Comparison of ENCODE assay signal across 8 cellular contexts in the genomic region with DNA sequence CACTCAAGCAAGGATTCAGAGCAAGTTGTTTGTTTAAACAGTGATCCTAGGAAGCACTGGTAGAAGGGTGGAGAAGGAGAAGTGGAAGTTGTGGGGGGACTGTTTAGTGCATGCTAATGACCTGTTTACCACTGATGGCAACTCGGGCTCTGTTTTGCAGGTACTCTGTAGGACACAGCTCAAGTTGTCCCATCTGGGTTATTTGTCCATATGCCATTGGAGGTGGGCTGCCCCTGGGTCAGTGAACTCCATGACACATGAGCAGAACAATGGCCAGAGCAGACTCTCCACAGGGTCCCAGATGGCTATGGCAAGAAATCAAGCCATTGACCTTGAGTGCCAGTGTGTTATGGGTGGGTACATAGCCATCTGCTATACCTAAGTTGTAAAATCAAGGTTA.
"Had no signal": no experiment of that assay in that cellular context is flagged by ENCODE, and none has a peak within 500 bp of the region (broad histone marks: within the 10 kb centered on the region; RNA-seq: fewer than 3 reads in every experiment).

No MANE protein-coding gene starts in this region.

- H3K9ac ChIP-seq: KMS-11 had no signal

- H3K4me2 ChIP-seq: KMS-11 had no signal

- H3K4me3 ChIP-seq: K562 had no signal

- H3K27ac ChIP-seq: HL-60, KMS-11 had no signal

- FAIRE-seq: HepG2, HTR-8/SVneo, K562 had no signal

- DNase-seq: IMR-90, KBM-7, KG1 had no signal
